8 cellular contexts compared by ENCODE assay signal in the genomic region with DNA sequence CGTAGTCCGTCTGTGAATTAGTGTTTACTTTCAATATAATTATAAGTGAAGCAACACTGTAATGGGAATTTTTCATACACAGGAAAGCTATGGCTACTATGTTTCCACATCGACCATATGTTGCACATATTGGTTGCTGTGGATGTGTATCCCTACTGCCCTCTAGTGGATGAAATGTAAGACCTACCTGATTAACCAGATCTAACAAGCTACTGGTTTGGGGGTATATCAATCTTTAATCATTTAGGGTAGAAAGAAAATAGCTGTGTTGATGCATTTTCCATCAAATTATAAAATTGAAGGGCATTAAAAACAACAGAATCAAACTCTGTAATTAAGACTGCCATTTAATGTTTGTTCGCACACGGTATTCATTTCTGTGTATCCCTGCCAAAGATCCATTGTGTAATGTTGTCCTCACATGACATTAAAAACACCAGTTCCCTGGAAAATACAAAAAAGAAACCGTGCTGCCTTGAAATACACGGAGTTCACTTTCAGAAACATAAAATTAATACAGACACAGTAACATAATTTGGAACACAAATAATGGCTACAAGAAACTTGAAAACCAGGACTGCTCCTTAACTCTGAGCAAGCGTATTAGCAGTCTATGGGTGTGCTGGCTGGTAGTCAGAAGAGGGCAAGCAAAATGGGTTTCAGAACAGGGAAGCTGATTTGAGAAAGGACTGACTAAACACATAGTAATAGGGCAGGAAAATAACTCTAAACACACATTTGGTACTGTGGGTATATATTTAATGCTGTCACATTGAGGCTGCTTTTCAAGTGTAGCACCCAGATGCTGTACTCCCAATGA.
DNase-seq lines count a peak whose midpoint lies in the region; ATAC-seq and TF ChIP-seq lines count a peak whose summit lies in the region.

No MANE protein-coding gene starts in this region.

- no peak for TF ChIP-seq POLR2A in adrenal gland (IDR thresholded peaks at IDR 0.05)

- no peaks in the 10 kb centered on the region for H3K36me3 ChIP-seq in DND-41 (ENCODE audit: insufficient read depth, low read length)
- H3K36me3 ChIP-seq in adrenal gland (replicated peaks in 1 of 2), result no peaks in the 10 kb centered on the region

- H3K79me2 ChIP-seq in DND-41 (ENCODE audit: insufficient read depth, low read length), result no peaks in the 10 kb centered on the region

- ATAC-seq in DND-41 (ENCODE audit: insufficient read depth, low read depth), result peak; percentile 94
- peak; percentile 77 for ATAC-seq in GM19395 (IDR thresholded peaks at IDR 0.05; ENCODE audit: unreplicated experiment)
- peak; percentile 78 for ATAC-seq in HG03354 (IDR thresholded peaks at IDR 0.05; ENCODE audit: poor library complexity, severe bottlenecking, unreplicated experiment)
- ATAC-seq in left ventricle myocardium superior, result peak; percentile 79
- ATAC-seq in sciatic nerve, result peak; percentile 90

- intact Hi-C loops in adrenal gland (cut with DNase I) (no loop called here), left ventricle myocardium superior (cut with micrococcal nuclease) (no loop called here), sciatic nerve (cut with DNase I) (no loop called here)

- no peak overlapping the region for H2AFZ ChIP-seq in DND-41 (ENCODE audit: low read depth, low read length)

- TF ChIP-seq CTCF in DND-41 (IDR thresholded peaks at IDR 0.05; ENCODE audit: borderline replicate concordance, extremely low read depth, low read length, poor library complexity, severe bottlenecking) (peak; percentile 81), adrenal gland (IDR thresholded peaks at IDR 0.05) (peak; percentile 78 to 99 (median 92))

- no peak overlapping the region for H3K4me2 ChIP-seq in DND-41 (ENCODE audit: insufficient read depth, low read length)

- H3K4me3 ChIP-seq in DND-41 (ENCODE audit: low read depth in 1 of 2, low read length in 2 of 2), result no peak overlapping the region
- H3K4me3 ChIP-seq in adrenal gland, result peak overlapping the region in 1 of 4 donors; percentile 24

- no peak overlapping the region for H3K9ac ChIP-seq in DND-41 (ENCODE audit: low read depth, low read length)

- DNase-seq in DND-41 (peak; percentile 14), NCI-H2227 (lab: John Stamatoyannopoulos, UW; ENCODE audit: unreplicated experiment) (peak; percentile 66), adrenal gland (peak in 1 of 7 donors; percentile 16), left ventricle myocardium superior (no peak), sciatic nerve (ENCODE audit: low spot score) (no peak), retina (no peak)

- no peaks in the 10 kb centered on the region for H3K4me1 ChIP-seq in DND-41 (ENCODE audit: insufficient read depth, low read length)
- H3K4me1 ChIP-seq in adrenal gland (replicated peaks in 1 of 2), result peaks cover 8 to 15% of the 10 kb centered on the region in 2 donors

- H3K27ac ChIP-seq in DND-41 (ENCODE audit: low read length), result no peak overlapping the region
- H3K27ac ChIP-seq in adrenal gland, result peak overlapping the region; percentile 6 to 78 (median 47)

- H3K27me3 ChIP-seq in DND-41 (ENCODE audit: insufficient read depth, low read length, poor library complexity), result no peaks in the 10 kb centered on the region
- H3K27me3 ChIP-seq in adrenal gland, result no peaks in the 10 kb centered on the region

- H4K20me1 ChIP-seq in DND-41 (ENCODE audit: insufficient read depth, low read length), result 0 out of 2 replicates have a peak, but pooled peaks cover 5% of the 10 kb centered on the region

- 16 to 20% (median 18%) methylated on average over 8 of the region's 8 CpGs for WGBS in adrenal gland, 4 donors

- H3K9me3 ChIP-seq in DND-41 (ENCODE audit: insufficient read depth, low read length, severe bottlenecking) (no peaks in the 10 kb centered on the region), adrenal gland (replicated peaks in 1 of 3) (no peaks in the 10 kb centered on the region)

Comparison
In these comparisons a context has a peak if more than half of its experiments do, and no peak if none do; other contexts are left out.
1. DNase-seq: peak in DND-41 (single experiment) and NCI-H2227 (single experiment); none in left ventricle myocardium superior (single experiment), sciatic nerve (single experiment) and retina (single experiment).
2. Peak in every context shown above with its lines, with median percentiles within 50 percentile points of each other: ATAC-seq.